ENCODE assay signal across 11 cellular contexts in genomic region chr1:63828322-63829044, GRCh38. TPM values are rescaled to one million over a fixed set of nuclear protein-coding genes. Genes with fewer than 3 reads are reported as not detected.
DNase-seq lines count a peak whose midpoint lies in the region; ATAC-seq and TF ChIP-seq lines count a peak whose summit lies in the region.
"Had no signal": no experiment of that assay in that cellular context is flagged by ENCODE, and none has a peak within 500 bp of the region (broad histone marks: within the 10 kb centered on the region; RNA-seq: fewer than 3 reads in every experiment).

No MANE protein-coding gene starts in this region.

- POLR2A ChIA-PET in activated B cell treated with CpG ODN at 0.5 μM for 24 hours (lab: Charles Lee) = interaction anchor here (2.6 kb wide), 1 partner anchor 64 kb away, joined by 8 read pairs; no protein-coding TSS in a partner anchor

- H3K27me3 Mint-ChIP-seq in activated B cell treated with CpG ODN at 0.5 μM for 24 hours = no peaks in the 10 kb centered on the region
- peaks cover 7 to 31% of the 10 kb centered on the region in 2 donors for H3K27me3 Mint-ChIP-seq in effector memory CD8-positive, alpha-beta T cell

- intact Hi-C loops in activated B cell treated with CpG ODN at 0.5 μM for 24 hours (cut with micrococcal nuclease) = loop anchor here (1.0 to 5.0 kb wide), 2 partner anchors 63 to 89 kb away; no protein-coding TSS in a partner anchor

- no peak overlapping the region for H3K4me3 Mint-ChIP-seq in activated B cell treated with CpG ODN at 0.5 μM for 24 hours
- no peak overlapping the region for H3K4me3 Mint-ChIP-seq in effector memory CD8-positive, alpha-beta T cell
- H3K4me3 Mint-ChIP-seq: CD4-positive, CD25-positive, alpha-beta regulatory T cell had no signal

- CTCF ChIA-PET in activated B cell treated with CpG ODN at 0.5 μM for 24 hours (lab: Charles Lee) = interaction anchor here (1.7 kb wide), 1 partner anchor 64 kb away, joined by 6 read pairs; no protein-coding TSS in a partner anchor

- H3K27ac Mint-ChIP-seq in activated B cell treated with CpG ODN at 0.5 μM for 24 hours = peak overlapping the region; percentile 20
- H3K27ac Mint-ChIP-seq in effector memory CD8-positive, alpha-beta T cell = no peak overlapping the region
- H3K27ac Mint-ChIP-seq: CD4-positive, CD25-positive, alpha-beta regulatory T cell had no signal

- H3K36me3 Mint-ChIP-seq in activated B cell treated with CpG ODN at 0.5 μM for 24 hours (ENCODE audit: low read depth) = no peaks in the 10 kb centered on the region
- H3K36me3 Mint-ChIP-seq in effector memory CD8-positive, alpha-beta T cell (ENCODE audit: insufficient read depth) = no peaks in the 10 kb centered on the region
- H3K36me3 Mint-ChIP-seq: CD4-positive, CD25-positive, alpha-beta regulatory T cell had no signal

- H3K9me3 Mint-ChIP-seq in activated B cell treated with CpG ODN at 0.5 μM for 24 hours = peaks cover 4% of the 10 kb centered on the region
- peaks cover 0 to 3% of the 10 kb centered on the region in 2 donors for H3K9me3 Mint-ChIP-seq in effector memory CD8-positive, alpha-beta T cell

- TF ChIP-seq CTCF in activated B cell treated with CpG ODN at 0.5 μM for 24 hours (IDR thresholded peaks at IDR 0.05) = no peak

- no peak for DNase-seq in activated B cell treated with CpG ODN at 0.5 μM for 24 hours
- no peak for DNase-seq in activated CD4-positive, alpha-beta T cell treated with anti-CD3 and anti-CD28 coated beads, Interleukin-2, amount 50 U/mL, for 1 hour
- DNase-seq in activated T-cell treated with anti-CD3 and anti-CD28 coated beads, Interleukin-2, amount 50 U/mL, for 1 hour = no peak
- no peak for DNase-seq in NCI-H2081 (lab: John Stamatoyannopoulos, UW)
- no peak for DNase-seq in effector memory CD8-positive, alpha-beta T cell
- DNase-seq: body of pancreas; CD4-positive, CD25-positive, alpha-beta regulatory T cell; stimulated activated CD4-positive, alpha-beta T cell treated with anti-CD3 and anti-CD28 coated beads, Interleukin-4, amount 100 ng/mL, for 1 hour had no signal

- ATAC-seq in GM18499 (IDR thresholded peaks at IDR 0.05; ENCODE audit: insufficient read depth, unreplicated experiment) = peak; percentile 93
- ATAC-seq in GM21515 (IDR thresholded peaks at IDR 0.05; ENCODE audit: unreplicated experiment) = peak; percentile 82
- ATAC-seq in HG03139 (IDR thresholded peaks at IDR 0.05; ENCODE audit: unreplicated experiment) = peak; percentile 86
- peak; percentile 86 for ATAC-seq in activated B cell treated with CpG ODN at 0.5 μM for 24 hours (ENCODE audit: low read depth)
- no peak for ATAC-seq in effector memory CD8-positive, alpha-beta T cell (replicated peaks)
- ATAC-seq: body of pancreas had no signal

- peaks cover 46% of the 10 kb centered on the region for H3K4me1 Mint-ChIP-seq in activated B cell treated with CpG ODN at 0.5 μM for 24 hours
- no peaks in the 10 kb centered on the region for H3K4me1 Mint-ChIP-seq in effector memory CD8-positive, alpha-beta T cell (ENCODE audit: low read depth in 2 of 2)
- H3K4me1 Mint-ChIP-seq: CD4-positive, CD25-positive, alpha-beta regulatory T cell had no signal

RNA-seq across cellular contexts. Expression of gene ROR1, which starts 54.7 kb away (rescaled TPM):
- 1.8 and 2.2 TPM in 2 replicates for total RNA-seq in activated B cell treated with CpG ODN at 0.5 μM for 24 hours
- total RNA-seq: CD4-positive, CD25-positive, alpha-beta regulatory T cell had no signal
